Comparison of ENCODE assay signal across 10 cellular contexts in the genomic region with DNA sequence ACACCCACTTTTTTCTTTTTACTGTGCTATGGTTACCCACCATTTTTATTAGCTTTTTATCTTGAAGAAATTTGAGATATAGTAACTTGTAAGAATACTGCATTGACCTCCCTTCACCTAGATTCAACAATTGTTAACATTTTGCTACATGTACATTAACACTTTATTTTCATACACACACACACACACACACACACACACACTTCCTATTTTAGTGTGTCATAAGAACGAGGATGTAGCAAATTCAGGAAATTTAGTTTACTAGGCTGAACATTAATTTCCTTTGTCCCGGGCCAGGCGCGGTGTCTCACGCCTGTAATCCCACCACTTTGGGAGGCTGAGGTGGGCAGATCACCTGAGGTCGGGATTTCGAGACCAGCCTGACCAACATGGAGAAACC. TPM values are rescaled to one million over a fixed set of nuclear protein-coding genes. Genes with fewer than 3 reads are reported as not detected.
DNase-seq lines count a peak whose midpoint lies in the region; TF ChIP-seq lines count a peak whose summit lies in the region.
"Had no signal": no experiment of that assay in that cellular context is flagged by ENCODE, and none has a peak within 500 bp of the region (broad histone marks: within the 10 kb centered on the region; RNA-seq: fewer than 3 reads in every experiment).

No MANE protein-coding gene starts in this region.

- H3K27me3 Mint-ChIP-seq in HFFc6 (ENCODE audit: insufficient read depth) (peaks cover 2% of the 10 kb centered on the region), mesothelial cell of epicardium (ENCODE audit: low read depth) (no peaks in the 10 kb centered on the region)
- no peaks in the 10 kb centered on the region for H3K27me3 Mint-ChIP-seq in activated naive CD8-positive, alpha-beta T cell treated with anti-CD3 and anti-CD28 coated beads for 36 hours

- H3K4me1 Mint-ChIP-seq in HFFc6 (ENCODE audit: low read depth): peaks cover 30% of the 10 kb centered on the region
- H3K4me1 Mint-ChIP-seq in activated naive CD8-positive, alpha-beta T cell treated with anti-CD3 and anti-CD28 coated beads for 36 hours: peaks cover 13% of the 10 kb centered on the region
- H3K4me1 Mint-ChIP-seq in mesothelial cell of epicardium: peaks cover 22% of the 10 kb centered on the region

- TF ChIP-seq CTCF in 22Rv1 (IDR thresholded peaks at IDR 0.05): no peak
- TF ChIP-seq CTCF in HFFc6 (IDR thresholded peaks at IDR 0.05): no peak
- TF ChIP-seq CTCF in mesothelial cell of epicardium (IDR thresholded peaks at IDR 0.05; ENCODE audit: unreplicated experiment): no peak

- peak overlapping the region; percentile 99 for H3K4me3 Mint-ChIP-seq in HFFc6
- peak overlapping the region; percentile 98 for H3K4me3 Mint-ChIP-seq in activated naive CD8-positive, alpha-beta T cell treated with anti-CD3 and anti-CD28 coated beads for 36 hours
- peak overlapping the region; percentile 30 for H3K4me3 Mint-ChIP-seq in mesothelial cell of epicardium

- H3K9me3 Mint-ChIP-seq in HFFc6: no peaks in the 10 kb centered on the region
- H3K9me3 Mint-ChIP-seq in activated naive CD8-positive, alpha-beta T cell treated with anti-CD3 and anti-CD28 coated beads for 36 hours: no peaks in the 10 kb centered on the region
- H3K9me3 Mint-ChIP-seq in mesothelial cell of epicardium: no peaks in the 10 kb centered on the region

- H3K27ac ChIP-seq in 22Rv1: peak overlapping the region; percentile 83

- DNase-seq in HFFc6 (no peak), mesothelial cell of epicardium (ENCODE audit: low spot score in 2 of 2, unreplicated experiment in 2 of 2) (no peak), RPMI8226 (no peak), NCI-H2196 (lab: John Stamatoyannopoulos, UW; ENCODE audit: unreplicated experiment) (no peak)
- DNase-seq in activated naive CD8-positive, alpha-beta T cell treated with anti-CD3 and anti-CD28 coated beads for 36 hours: no peak
- no peak for DNase-seq in stimulated activated CD4-positive, alpha-beta T cell treated with anti-CD3 and anti-CD28 coated beads, Interleukin-4, amount 100 ng/mL, for 24 hours
- DNase-seq in activated CD4-positive, CD25-positive, alpha-beta regulatory T cell (lab: John Stamatoyannopoulos, UW): no peak
- DNase-seq: DMS53, KG1 had no signal

- H3K27ac Mint-ChIP-seq in HFFc6 (peak overlapping the region; percentile 96), mesothelial cell of epicardium (peak overlapping the region; percentile 30)
- no peak overlapping the region for H3K27ac Mint-ChIP-seq in activated naive CD8-positive, alpha-beta T cell treated with anti-CD3 and anti-CD28 coated beads for 36 hours

- H3K36me3 Mint-ChIP-seq in HFFc6 (ENCODE audit: low read depth) (peaks cover 5% of the 10 kb centered on the region; the same call in 1 of the 2 replicates), mesothelial cell of epicardium (no peaks in the 10 kb centered on the region)
- peaks cover 3% of the 10 kb centered on the region for H3K36me3 Mint-ChIP-seq in activated naive CD8-positive, alpha-beta T cell treated with anti-CD3 and anti-CD28 coated beads for 36 hours

RNA-seq across cellular contexts. Expression of a gene that starts 1.1 kb away (rescaled TPM):
- 100 to 1,000 TPM; 156 to 194 (median 168) TPM for total RNA-seq in HFFc6 (2021; fragmentation: NEBNext Ultra II Directional; extraction: Animal tissue kit (Norgen Biotek cat#: 25700))
- total RNA-seq in activated naive CD8-positive, alpha-beta T cell treated with anti-CD3 and anti-CD28 coated beads for 36 hours: 10 to 100 TPM; 78.7 to 82.1 TPM
- total RNA-seq in mesothelial cell of epicardium: 52.6 to 54.1 TPM (median 53.2 TPM) in 3 replicates

RNA-seq across cellular contexts. Expression of a gene that starts 8.9 kb away (rescaled TPM):
- total RNA-seq in HFFc6 (2021; fragmentation: NEBNext Ultra II Directional; extraction: Animal tissue kit (Norgen Biotek cat#: 25700)): 10 to 100 TPM; 46.7 to 53.1 (median 49.7) TPM
- total RNA-seq in activated naive CD8-positive, alpha-beta T cell treated with anti-CD3 and anti-CD28 coated beads for 36 hours: 10 to 100 TPM; 35.3 to 38.0 TPM
- total RNA-seq in mesothelial cell of epicardium: 30.4 to 33.9 TPM (median 30.8 TPM) in 3 replicates

Comparison
In these comparisons a context has a peak if more than half of its experiments do, and no peak if none do; other contexts are left out.
1. H3K4me3 Mint-ChIP-seq: peak in every context shown above with its lines; median percentile 99 in HFFc6; 98 in activated naive CD8-positive, alpha-beta T cell treated with anti-CD3 and anti-CD28 coated beads for 36 hours; 30 in mesothelial cell of epicardium.